ENCODE assay signal across 2 cellular contexts in genomic region chr14:54129850-54130640, GRCh38.
TF ChIP-seq lines count a peak whose summit lies in the region.

No MANE protein-coding gene starts in this region.

TF ChIP-seq in IMR-90, 13 proteins besides CTCF, POLR2A, EP300 and RAD21:
- TF ChIP-seq RFX5 (IDR thresholded peaks at IDR 0.05; ENCODE audit: low read depth, low read length) (no peak), MAFK (IDR thresholded peaks at IDR 0.05; ENCODE audit: low read depth, low read length) (peak; percentile 66)

TF ChIP-seq in H1, 55 proteins besides CTCF, POLR2A, EP300 and RAD21:
- TF ChIP-seq KDM1A (IDR thresholded peaks at IDR 0.05; ENCODE audit: borderline replicate concordance, low read length), result no peak
- TF ChIP-seq EZH2 (IDR thresholded peaks at IDR 0.05; ENCODE audit: low read depth, low read length, severe bottlenecking), result no peak
- no peak for TF ChIP-seq BRCA1 (IDR thresholded peaks at IDR 0.05; ENCODE audit: low read depth, low read length)
- TF ChIP-seq SRF (IDR thresholded peaks at IDR 0.05; ENCODE audit: low read depth, low read length), result no peak
- TF ChIP-seq HDAC6 (IDR thresholded peaks at IDR 0.05; ENCODE audit: low read depth, low read length), result no peak
- TF ChIP-seq CBX5 (IDR thresholded peaks at IDR 0.05; ENCODE audit: low read depth, low read length), result no peak
- TF ChIP-seq RXRA (IDR thresholded peaks at IDR 0.05; ENCODE audit: insufficient read depth, low read depth, low read length), result no peak
- TF ChIP-seq, protein P1, sequence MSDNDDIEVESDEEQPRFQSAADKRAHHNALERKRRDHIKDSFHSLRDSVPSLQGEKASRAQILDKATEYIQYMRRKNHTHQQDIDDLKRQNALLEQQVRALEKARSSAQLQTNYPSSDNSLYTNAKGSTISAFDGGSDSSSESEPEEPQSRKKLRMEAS (IDR thresholded peaks at IDR 0.05), result no peak
- TF ChIP-seq SAP30 (IDR thresholded peaks at IDR 0.05; ENCODE audit: insufficient read depth, insufficient replicate concordance, low read length), result no peak
- TF ChIP-seq USF2 (IDR thresholded peaks at IDR 0.05; ENCODE audit: low read length), result no peak
- TF ChIP-seq YY1 (IDR thresholded peaks at IDR 0.05; ENCODE audit: low read depth, low read length), result no peak
- TF ChIP-seq RBBP5 (IDR thresholded peaks at IDR 0.05; ENCODE audit: borderline replicate concordance, low read depth, low read length), result no peak
- no peak for TF ChIP-seq POU5F1 (IDR thresholded peaks at IDR 0.05; ENCODE audit: low read depth, low read length)
- TF ChIP-seq CREB1 (IDR thresholded peaks at IDR 0.05), result no peak
- TF ChIP-seq ZNF274 (IDR thresholded peaks at IDR 0.05; ENCODE audit: borderline replicate concordance, extremely low read depth, low read length), result no peak
- TF ChIP-seq SIN3A (conservative IDR thresholded peaks at IDR 0.05 in 1 of 2, IDR thresholded peaks at IDR 0.05 in 1 of 2; ENCODE audit: low read depth in 1 of 2, low read length in 2 of 2), result no peak
- TF ChIP-seq SP2 (IDR thresholded peaks at IDR 0.05; ENCODE audit: low read length), result no peak
- no peak for TF ChIP-seq TBP (IDR thresholded peaks at IDR 0.05; ENCODE audit: low read depth, low read length)
